10 cellular contexts compared by ENCODE assay signal in genomic region chr7:105664816-105665525, GRCh38.
A peak's percentile ranks its signal among the peaks of the same experiment; 100 is the strongest.
DNase-seq lines count a peak whose midpoint lies in the region; ATAC-seq, FAIRE-seq and TF ChIP-seq lines count a peak whose summit lies in the region.
"Had no signal": no experiment of that assay in that cellular context is flagged by ENCODE, and none has a peak within 500 bp of the region (broad histone marks: within the 10 kb centered on the region; RNA-seq: fewer than 3 reads in every experiment).

No MANE protein-coding gene starts in this region.

- no peaks in the 10 kb centered on the region for H3K79me2 ChIP-seq in HepG2 (ENCODE audit: insufficient read depth, low read length)

- DNase-seq in DMS79 (lab: John Stamatoyannopoulos, UW) (peak; percentile 72), NCI-H1105 treated with DMSO at 0.1 percent for 48 hours (lab: John Stamatoyannopoulos, UW) (peak; percentile 87), SHP77 (lab: John Stamatoyannopoulos, UW) (peak; percentile 62 to 66), HepG2 (ENCODE audit: low spot score) (peak; percentile 89), SKM-1 (lab: John Stamatoyannopoulos, UW; ENCODE audit: unreplicated experiment) (no peak), cardiac septum (ENCODE audit: low spot score) (no peak), small intestine (no peak)
- DNase-seq: activated CD8-positive, alpha-beta T cell treated with anti-CD3 and anti-CD28 coated beads, Interleukin-2, amount 10 ng/mL, durations not matched to agents 7 days and 5 days had no signal

- intact Hi-C loops in HepG2 (cut with micrococcal nuclease; ENCODE audit: unreplicated experiment), result no loop called here
- intact Hi-C loops in cardiac septum (cut with DNase I), result no loop called here

- TF ChIP-seq CTCF in HepG2 (CRISPR knock-in tag; IDR thresholded peaks at IDR 0.05), result no peak

- TF ChIP-seq EP300 in HepG2 (IDR thresholded peaks at IDR 0.05; ENCODE audit: low read depth in 2 of 2, low read length in 2 of 2) (peak in 1 of 2 experiments; percentile 67; a peak in 2 of 4 replicates), HepG2 (CRISPR knock-in tag; IDR thresholded peaks at IDR 0.05; ENCODE audit: borderline replicate concordance) (no peak)

- 0 out of 2 replicates have a peak overlapping the region, but pooled peaks have one; percentile 1 for H3K4me2 ChIP-seq in HepG2 (ENCODE audit: low read depth, low read length)

- H3K27me3 ChIP-seq in HepG2 (ENCODE audit: control insufficient read depth in 1 of 2, insufficient read depth in 2 of 2, low read length in 2 of 2), result no peaks in the 10 kb centered on the region
- no peaks in the 10 kb centered on the region for H3K27me3 ChIP-seq in small intestine (ENCODE audit: control insufficient read depth in 2 of 2, insufficient read depth in 2 of 2, low read length in 2 of 2)

- CTCF ChIA-PET in HepG2 (lab: Yijun Ruan, JAX; ENCODE audit: low intra/inter-chr PET ratio, low total read pairs), result no interaction called here

- H3K9me3 ChIP-seq in HepG2 (ENCODE audit: low read length), result no peaks in the 10 kb centered on the region
- H3K9me3 ChIP-seq in small intestine (ENCODE audit: control insufficient read depth, low read depth), result no peaks in the 10 kb centered on the region

- no peaks in the 10 kb centered on the region for H4K20me1 ChIP-seq in HepG2 (ENCODE audit: insufficient read depth, low read length)

- H3K36me3 ChIP-seq in HepG2 (replicated peaks in 1 of 2; ENCODE audit: control insufficient read depth in 1 of 2, insufficient read depth in 2 of 2, low read length in 2 of 2) (0 out of 5 replicates have a peak, but pooled peaks cover 0 to 8% of the 10 kb centered on the region in 2 experiments), small intestine (ENCODE audit: control insufficient read depth in 2 of 2, insufficient read depth in 2 of 2, low read length in 2 of 2) (peaks cover 0 to 2% of the 10 kb centered on the region in 2 donors)

- in situ Hi-C loops in HepG2 (cut with HindIII; ENCODE audit: extremely low pct_ligation_motif_present, low pct_unique_long_range_greater_than_20kb), result no loop called here

- FAIRE-seq in HepG2 (lab: Jason Lieb, UNC) (peak; percentile 86), small intestine (lab: Jason Lieb, UNC) (no peak)

- peaks cover 16% of the 10 kb centered on the region for H3K4me1 ChIP-seq in HepG2 (ENCODE audit: insufficient read depth, low read length)
- no peaks in the 10 kb centered on the region for H3K4me1 ChIP-seq in small intestine (ENCODE audit: control insufficient read depth in 2 of 2, insufficient read depth in 1 of 2, low read depth in 1 of 2, low read length in 1 of 2)

- H3K9ac ChIP-seq in HepG2 (ENCODE audit: insufficient read depth, low read depth, low read length), result no peak overlapping the region

- no TSS peak for BruUV-seq in HepG2 (replicated peaks; lab: Mats Ljungman, UMichigan)

- H3K4me3 ChIP-seq in HepG2 (replicated peaks in 1 of 3; ENCODE audit: insufficient read depth in 1 of 3, low read depth in 2 of 3, low read length in 3 of 3) (no peak overlapping the region; a peak in 1 of 6 replicates), small intestine (ENCODE audit: low read depth in 1 of 2, low read length in 2 of 2) (no peak overlapping the region)
- H3K4me3 ChIP-seq: lung had no signal

- H2AFZ ChIP-seq in HepG2 (ENCODE audit: low read length), result no peak overlapping the region

- ATAC-seq in HepG2 (peak; percentile 94), GM21423 (IDR thresholded peaks at IDR 0.05; ENCODE audit: unreplicated experiment) (no peak)
- ATAC-seq: activated CD8-positive, alpha-beta T cell treated with anti-CD3 and anti-CD28 coated beads, Interleukin-2, amount 10 ng/mL, durations not matched to agents 7 days and 5 days had no signal

- 42% methylated on average over 8 of the region's 8 CpGs for WGBS in HepG2 (ENCODE audit: low lambda C conversion rate)
- WGBS in small intestine, 3 donors, result 66 to 74% (median 73%) methylated on average over 8 of the region's 8 CpGs

- POLR2A ChIA-PET in HepG2 (lab: Yijun Ruan, JAX), result no interaction called here

- H3K27ac ChIP-seq in HepG2 (ENCODE audit: extremely low read length, insufficient read depth, low read length) (peak overlapping the region; percentile 3), small intestine (ENCODE audit: low read depth in 1 of 2, low read length in 1 of 2) (no peak overlapping the region)

- no peak for TF ChIP-seq RAD21 in HepG2 (CRISPR knock-in tag; IDR thresholded peaks at IDR 0.05)

- no peak for TF ChIP-seq POLR2A in HepG2 (IDR thresholded peaks at IDR 0.05; ENCODE audit: insufficient read depth in 1 of 2, low read depth in 2 of 2, low read length in 2 of 2)

TF ChIP-seq in HepG2, 621 proteins besides CTCF, POLR2A, EP300 and RAD21 (continues in another document):
- TF ChIP-seq, protein P1, sequence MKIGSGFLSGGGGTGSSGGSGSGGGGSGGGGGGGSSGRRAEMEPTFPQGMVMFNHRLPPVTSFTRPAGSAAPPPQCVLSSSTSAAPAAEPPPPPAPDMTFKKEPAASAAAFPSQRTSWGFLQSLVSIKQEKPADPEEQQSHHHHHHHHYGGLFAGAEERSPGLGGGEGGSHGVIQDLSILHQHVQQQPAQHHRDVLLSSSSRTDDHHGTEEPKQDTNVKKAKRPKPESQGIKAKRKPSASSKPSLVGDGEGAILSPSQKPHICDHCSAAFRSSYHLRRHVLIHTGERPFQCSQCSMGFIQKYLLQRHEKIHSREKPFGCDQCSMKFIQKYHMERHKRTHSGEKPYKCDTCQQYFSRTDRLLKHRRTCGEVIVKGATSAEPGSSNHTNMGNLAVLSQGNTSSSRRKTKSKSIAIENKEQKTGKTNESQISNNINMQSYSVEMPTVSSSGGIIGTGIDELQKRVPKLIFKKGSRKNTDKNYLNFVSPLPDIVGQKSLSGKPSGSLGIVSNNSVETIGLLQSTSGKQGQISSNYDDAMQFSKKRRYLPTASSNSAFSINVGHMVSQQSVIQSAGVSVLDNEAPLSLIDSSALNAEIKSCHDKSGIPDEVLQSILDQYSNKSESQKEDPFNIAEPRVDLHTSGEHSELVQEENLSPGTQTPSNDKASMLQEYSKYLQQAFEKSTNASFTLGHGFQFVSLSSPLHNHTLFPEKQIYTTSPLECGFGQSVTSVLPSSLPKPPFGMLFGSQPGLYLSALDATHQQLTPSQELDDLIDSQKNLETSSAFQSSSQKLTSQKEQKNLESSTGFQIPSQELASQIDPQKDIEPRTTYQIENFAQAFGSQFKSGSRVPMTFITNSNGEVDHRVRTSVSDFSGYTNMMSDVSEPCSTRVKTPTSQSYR (CRISPR knock-in tag; IDR thresholded peaks at IDR 0.05; ENCODE audit: borderline replicate concordance), result no peak
- TF ChIP-seq USF2 (IDR thresholded peaks at IDR 0.05; ENCODE audit: low read depth, low read length), result no peak
- no peak for TF ChIP-seq USF2 (CRISPR knock-in tag; IDR thresholded peaks at IDR 0.05; ENCODE audit: borderline replicate concordance)
- no peak for TF ChIP-seq ZNF567 (CRISPR knock-in tag; IDR thresholded peaks at IDR 0.05; ENCODE audit: borderline replicate concordance)
- no peak for TF ChIP-seq TP53 (CRISPR knock-in tag; conservative IDR thresholded peaks at IDR 0.05)
- no peak for TF ChIP-seq ZNF839 (CRISPR knock-in tag; IDR thresholded peaks at IDR 0.05; ENCODE audit: borderline replicate concordance)
- TF ChIP-seq, protein P2, sequence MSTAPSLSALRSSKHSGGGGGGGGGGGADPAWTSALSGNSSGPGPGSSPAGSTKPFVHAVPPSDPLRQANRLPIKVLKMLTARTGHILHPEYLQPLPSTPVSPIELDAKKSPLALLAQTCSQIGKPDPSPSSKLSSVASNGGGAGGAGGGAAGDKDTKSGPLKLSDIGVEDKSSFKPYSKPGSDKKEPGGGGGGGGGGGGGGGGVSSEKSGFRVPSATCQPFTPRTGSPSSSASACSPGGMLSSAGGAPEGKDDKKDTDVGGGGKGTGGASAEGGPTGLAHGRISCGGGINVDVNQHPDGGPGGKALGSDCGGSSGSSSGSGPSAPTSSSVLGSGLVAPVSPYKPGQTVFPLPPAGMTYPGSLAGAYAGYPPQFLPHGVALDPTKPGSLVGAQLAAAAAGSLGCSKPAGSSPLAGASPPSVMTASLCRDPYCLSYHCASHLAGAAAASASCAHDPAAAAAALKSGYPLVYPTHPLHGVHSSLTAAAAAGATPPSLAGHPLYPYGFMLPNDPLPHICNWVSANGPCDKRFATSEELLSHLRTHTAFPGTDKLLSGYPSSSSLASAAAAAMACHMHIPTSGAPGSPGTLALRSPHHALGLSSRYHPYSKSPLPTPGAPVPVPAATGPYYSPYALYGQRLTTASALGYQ (CRISPR knock-in tag; IDR thresholded peaks at IDR 0.05), result no peak
- no peak for TF ChIP-seq TFDP1 (CRISPR knock-in tag; IDR thresholded peaks at IDR 0.05; ENCODE audit: borderline replicate concordance)
- TF ChIP-seq AKAP8 (CRISPR knock-in tag; IDR thresholded peaks at IDR 0.05), result no peak
- TF ChIP-seq ZNF709 (CRISPR knock-in tag; IDR thresholded peaks at IDR 0.05), result 0 out of 2 replicates have a peak, but pooled peaks have one; percentile 44
- no peak for TF ChIP-seq ZFAT (CRISPR knock-in tag; conservative IDR thresholded peaks at IDR 0.05)

Comparison
In these comparisons a context has a peak if more than half of its experiments do, and no peak if none do; other contexts are left out.
1. DNase-seq: peak in DMS79 (single experiment), NCI-H1105 treated with DMSO at 0.1 percent for 48 hours (single experiment), SHP77 (2 of 2) and HepG2 (single experiment); none in SKM-1 (single experiment), cardiac septum (single experiment) and small intestine (single experiment).